In the genomic region with DNA sequence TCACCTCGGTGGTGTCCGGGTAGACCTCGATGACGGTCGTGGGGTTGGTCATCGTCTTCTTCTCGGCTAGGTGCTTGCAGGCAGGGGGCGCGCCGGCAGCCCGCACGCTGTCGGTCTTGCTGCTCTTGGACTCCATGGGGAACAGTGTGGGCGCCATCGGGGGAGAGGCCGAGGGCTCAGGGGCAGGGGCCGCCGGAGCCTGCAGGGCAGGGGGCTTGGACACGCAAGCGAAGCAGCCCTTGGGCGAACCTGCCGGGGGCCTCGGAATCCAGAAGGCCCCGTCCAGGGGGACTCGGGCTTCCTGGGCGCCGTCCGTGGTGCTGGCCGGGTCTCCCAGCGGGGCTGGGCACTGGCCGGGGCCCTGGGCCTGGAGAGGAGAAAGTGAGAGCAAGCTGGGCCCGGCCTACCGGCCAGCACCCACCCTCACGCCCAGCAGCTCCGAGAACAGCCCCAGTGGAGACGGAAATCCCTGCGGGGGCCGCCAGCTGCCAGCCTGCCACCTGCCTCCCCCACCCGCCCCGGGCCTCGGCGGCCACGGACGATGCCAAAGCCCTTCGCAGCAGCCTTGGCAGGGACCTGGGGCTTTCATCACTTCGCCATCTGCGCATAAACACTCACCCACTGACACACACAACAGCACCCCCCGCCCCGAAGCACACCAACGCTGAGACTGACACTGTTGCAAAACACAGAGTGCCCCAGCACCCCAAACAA, we compare ENCODE assay signal across 12 cellular contexts. TPM values are rescaled to one million over a fixed set of nuclear protein-coding genes. Genes with fewer than 3 reads are reported as not detected.
DNase-seq lines count a peak whose midpoint lies in the region; ATAC-seq and TF ChIP-seq lines count a peak whose summit lies in the region.
"Had no signal": no experiment of that assay in that cellular context is flagged by ENCODE, and none has a peak within 500 bp of the region (broad histone marks: within the 10 kb centered on the region; RNA-seq: fewer than 3 reads in every experiment).

No MANE protein-coding gene starts in this region.

- H3K4me1 ChIP-seq in heart right ventricle (peaks cover 24 to 66% (median 55%) of the 10 kb centered on the region in 9 donors), prostate gland (replicated peaks) (no peaks in the 10 kb centered on the region)

- H3K27ac Mint-ChIP-seq in CD14-positive monocyte = no peak overlapping the region
- H3K27ac Mint-ChIP-seq in activated naive CD8-positive, alpha-beta T cell treated with anti-CD3 and anti-CD28 coated beads, Interleukin-2, amount 10 ng/mL, durations not matched to agents 7 days and 5 days = no peak overlapping the region
- H3K27ac Mint-ChIP-seq in activated naive CD4-positive, alpha-beta T cell treated with anti-CD3 and anti-CD28 coated beads, Interleukin-2, amount 50 U/mL, for 72 hours = no peak overlapping the region

- TF ChIP-seq CTCF in CD14-positive monocyte (IDR thresholded peaks at IDR 0.05) (no peak), heart right ventricle (IDR thresholded peaks at IDR 0.05) (no peak), prostate gland (IDR thresholded peaks at IDR 0.05) (no peak)

- peaks cover 0 to 23% (median 13%) of the 10 kb centered on the region in 7 donors for H3K27me3 ChIP-seq in heart right ventricle
- H3K27me3 ChIP-seq in prostate gland (replicated peaks; ENCODE audit: insufficient read depth) = peaks cover 9% of the 10 kb centered on the region

- peaks cover 0 to 9% (median 3%) of the 10 kb centered on the region in 7 donors for H3K9me3 Mint-ChIP-seq in CD14-positive monocyte
- H3K9me3 Mint-ChIP-seq in activated naive CD8-positive, alpha-beta T cell treated with anti-CD3 and anti-CD28 coated beads, Interleukin-2, amount 10 ng/mL, durations not matched to agents 7 days and 5 days = peaks cover 7% of the 10 kb centered on the region
- peaks cover 5 to 9% of the 10 kb centered on the region in 2 donors for H3K9me3 Mint-ChIP-seq in activated naive CD4-positive, alpha-beta T cell treated with anti-CD3 and anti-CD28 coated beads, Interleukin-2, amount 50 U/mL, for 72 hours

- H3K4me3 Mint-ChIP-seq in CD14-positive monocyte = peak overlapping the region in 1 of 2 donors; percentile 82
- H3K4me3 Mint-ChIP-seq in activated naive CD8-positive, alpha-beta T cell treated with anti-CD3 and anti-CD28 coated beads, Interleukin-2, amount 10 ng/mL, durations not matched to agents 7 days and 5 days = no peak overlapping the region

- H3K4me3 ChIP-seq in heart right ventricle (peak overlapping the region in 9 of 10 donors; percentile 27 to 48 (median 41)), prostate gland (peak overlapping the region; percentile 16 to 23)

- DNase-seq in CD14-positive monocyte (ENCODE audit: low spot score) (peak; percentile 64), heart right ventricle (peak in 1 of 2 donors; percentile 42), prostate gland (ENCODE audit: low spot score) (no peak), EL (no peak)
- DNase-seq in activated naive CD8-positive, alpha-beta T cell treated with anti-CD3 and anti-CD28 coated beads, Interleukin-2, amount 10 ng/mL, durations not matched to agents 7 days and 5 days = peak; percentile 30
- no peak for DNase-seq in activated naive CD4-positive, alpha-beta T cell treated with Interleukin-2 at 50 U/mL for 16 hours
- DNase-seq in activated CD4-positive, alpha-beta T cell treated with anti-CD3 and anti-CD28 coated beads, Interleukin-2, amount 50 U/mL, for 1 hour = no peak
- no peak for DNase-seq in activated naive CD4-positive, alpha-beta T cell treated with anti-CD3 and anti-CD28 coated beads, Interleukin-2, amount 50 U/mL, for 72 hours (ENCODE audit: low spot score in 2 of 2)
- DNase-seq: DMS79 treated with DMSO at 0.1 percent for 48 hours; NCI-H1436; stimulated activated CD8-positive, alpha-beta memory T cell treated with anti-CD3 and anti-CD28 coated beads, Interleukin-4, amount 100 ng/mL, for 48 hours had no signal

- POLR2A ChIA-PET in activated naive CD8-positive, alpha-beta T cell treated with anti-CD3 and anti-CD28 coated beads, Interleukin-2, amount 10 ng/mL, durations not matched to agents 7 days and 5 days (lab: Charles Lee) = no interaction called here

- peaks cover 29 to 50% (median 44%) of the 10 kb centered on the region in 3 donors for H3K27me3 Mint-ChIP-seq in CD14-positive monocyte (ENCODE audit: low read depth in 3 of 3)
- H3K27me3 Mint-ChIP-seq in activated naive CD8-positive, alpha-beta T cell treated with anti-CD3 and anti-CD28 coated beads, Interleukin-2, amount 10 ng/mL, durations not matched to agents 7 days and 5 days = peaks cover 17% of the 10 kb centered on the region

- 46 to 47% methylated on average over 48 to 50 of the region's 50 CpGs for WGBS in heart right ventricle, 2 donors
- 41% methylated on average over 45 of the region's 50 CpGs for WGBS in prostate gland

- H3K27ac ChIP-seq in heart right ventricle = peak overlapping the region in 1 of 10 donors; percentile 40
- H3K27ac ChIP-seq in prostate gland = no peak overlapping the region

- H3K4me1 Mint-ChIP-seq in CD14-positive monocyte = peaks cover 44% of the 10 kb centered on the region
- H3K4me1 Mint-ChIP-seq in activated naive CD8-positive, alpha-beta T cell treated with anti-CD3 and anti-CD28 coated beads, Interleukin-2, amount 10 ng/mL, durations not matched to agents 7 days and 5 days = peaks cover 22% of the 10 kb centered on the region

- H3K36me3 Mint-ChIP-seq in CD14-positive monocyte = peaks cover 15 to 20% of the 10 kb centered on the region in 2 donors
- H3K36me3 Mint-ChIP-seq in activated naive CD8-positive, alpha-beta T cell treated with anti-CD3 and anti-CD28 coated beads, Interleukin-2, amount 10 ng/mL, durations not matched to agents 7 days and 5 days = peaks cover 6% of the 10 kb centered on the region
- H3K36me3 Mint-ChIP-seq in activated naive CD4-positive, alpha-beta T cell treated with anti-CD3 and anti-CD28 coated beads, Interleukin-2, amount 50 U/mL, for 72 hours = no peaks in the 10 kb centered on the region

- H3K9me3 ChIP-seq in heart right ventricle (no peaks in the 10 kb centered on the region), prostate gland (no peaks in the 10 kb centered on the region)

- H3K36me3 ChIP-seq in heart right ventricle (peaks cover 0 to 15% (median 3%) of the 10 kb centered on the region in 9 donors), prostate gland (peaks cover under 1 to 2% of the 10 kb centered on the region in 2 donors)

- no peak for ATAC-seq in activated naive CD8-positive, alpha-beta T cell treated with anti-CD3 and anti-CD28 coated beads, Interleukin-2, amount 10 ng/mL, durations not matched to agents 7 days and 5 days (ENCODE audit: low read depth)
- ATAC-seq in heart right ventricle = peak in 2 of 8 donors; percentile 2 to 9
- ATAC-seq in activated naive CD4-positive, alpha-beta T cell treated with anti-CD3 and anti-CD28 coated beads, Interleukin-2, amount 50 U/mL, for 72 hours = no peak

- no peak for TF ChIP-seq POLR2A in prostate gland (IDR thresholded peaks at IDR 0.05)

- intact Hi-C loops in CD14-positive monocyte (cut with micrococcal nuclease) = loop anchor here in 1 of 2 donors (5.0 kb wide), 1 partner anchor 39 kb away; no protein-coding TSS in a partner anchor
- intact Hi-C loops in heart right ventricle (cut with DNase I) = no loop called here
- intact Hi-C loops in prostate gland (cut with DNase I) = no loop called here

RNA-seq across cellular contexts. Expression of a gene that starts 2.5 kb away (rescaled TPM):
- polyA plus RNA-seq in CD14-positive monocyte (not detected), heart right ventricle (under 1 TPM; 0.07 to 0.80 TPM)
- total RNA-seq in activated naive CD8-positive, alpha-beta T cell treated with anti-CD3 and anti-CD28 coated beads, Interleukin-2, amount 10 ng/mL, durations not matched to agents 7 days and 5 days = 1 to 10 TPM in 1 of 2 experiments, under 1 TPM in 1; 0.82 to 1.3 TPM
- total RNA-seq in heart right ventricle (1 to 10 TPM in 4 of 10 donors, under 1 TPM in 6; 0.18 to 2.4 (median 0.42) TPM), prostate gland (1 to 10 TPM; 2.6 to 3.1 TPM)
- total RNA-seq in activated naive CD4-positive, alpha-beta T cell treated with anti-CD3 and anti-CD28 coated beads, Interleukin-2, amount 50 U/mL, for 72 hours = 1 to 10 TPM; 1.2 to 1.8 TPM

RNA-seq across cellular contexts. Expression of a gene that starts 15.8 kb away (rescaled TPM):
- 1,000 to 10,000 TPM in 1 of 2 donors, 100 to 1,000 TPM in 1; 855 to 1,372 TPM for polyA plus RNA-seq in CD14-positive monocyte
- total RNA-seq in activated naive CD8-positive, alpha-beta T cell treated with anti-CD3 and anti-CD28 coated beads, Interleukin-2, amount 10 ng/mL, durations not matched to agents 7 days and 5 days = 100 to 1,000 TPM; 192 to 208 TPM
- 1,000 to 10,000 TPM in 2 of 10 donors, 100 to 1,000 TPM in 8; 501 to 1,070 (median 786) TPM for total RNA-seq in heart right ventricle
- 100 to 1,000 TPM; 431 to 976 TPM for polyA plus RNA-seq in heart right ventricle
- 100 to 1,000 TPM; 497 to 983 TPM for total RNA-seq in prostate gland
- total RNA-seq in activated naive CD4-positive, alpha-beta T cell treated with anti-CD3 and anti-CD28 coated beads, Interleukin-2, amount 50 U/mL, for 72 hours = 10 to 100 TPM; 47.2 to 55.7 TPM

RNA-seq across cellular contexts. Expression of a gene that starts 50.9 kb away (rescaled TPM):
- polyA plus RNA-seq in CD14-positive monocyte = not detected
- not detected for total RNA-seq in activated naive CD8-positive, alpha-beta T cell treated with anti-CD3 and anti-CD28 coated beads, Interleukin-2, amount 10 ng/mL, durations not matched to agents 7 days and 5 days
- total RNA-seq in heart right ventricle = not detected
- not detected for polyA plus RNA-seq in heart right ventricle
- total RNA-seq in prostate gland = not detected
- not detected for total RNA-seq in activated naive CD4-positive, alpha-beta T cell treated with anti-CD3 and anti-CD28 coated beads, Interleukin-2, amount 50 U/mL, for 72 hours
- total RNA-seq: fibroblast of lung had no signal
- polyA plus RNA-seq: fibroblast of lung had no signal

Comparison
In these comparisons a context has a peak if more than half of its experiments do, and no peak if none do; other contexts are left out.
1. DNase-seq: peak in CD14-positive monocyte (single experiment) and activated naive CD8-positive, alpha-beta T cell treated with anti-CD3 and anti-CD28 coated beads, Interleukin-2, amount 10 ng/mL, durations not matched to agents 7 days and 5 days (single experiment); none in prostate gland (single experiment), activated naive CD4-positive, alpha-beta T cell treated with Interleukin-2 at 50 U/mL for 16 hours (single experiment), EL (single experiment), activated CD4-positive, alpha-beta T cell treated with anti-CD3 and anti-CD28 coated beads, Interleukin-2, amount 50 U/mL, for 1 hour (single experiment) and activated naive CD4-positive, alpha-beta T cell treated with anti-CD3 and anti-CD28 coated beads, Interleukin-2, amount 50 U/mL, for 72 hours (0 of 2).